1 cellular context compared by ENCODE assay signal in genomic region chr13:80339841-80340642, GRCh38.
TF ChIP-seq lines count a peak whose summit lies in the region.

No MANE protein-coding gene starts in this region.

TF ChIP-seq in HepG2, 621 proteins besides CTCF, POLR2A, EP300 and RAD21 (continued from another document and continues in another):
- TF ChIP-seq ZNF747 (CRISPR knock-in tag; IDR thresholded peaks at IDR 0.05; ENCODE audit: borderline replicate concordance): peak; percentile 52; the same call in 1 of the 2 replicates
- no peak for TF ChIP-seq CBX2 (IDR thresholded peaks at IDR 0.05; ENCODE audit: low read depth, low read length)
- no peak for TF ChIP-seq CBX2 (CRISPR knock-in tag; IDR thresholded peaks at IDR 0.05; ENCODE audit: low read depth)
- TF ChIP-seq SALL2 (CRISPR knock-in tag; IDR thresholded peaks at IDR 0.05): 0 out of 2 replicates have a peak, but pooled peaks have one; percentile 42
- 0 out of 2 replicates have a peak, but pooled peaks have one; percentile 43 for TF ChIP-seq MYC (CRISPR knock-in tag; IDR thresholded peaks at IDR 0.05; ENCODE audit: borderline replicate concordance)
- TF ChIP-seq MIER2 (CRISPR knock-in tag; IDR thresholded peaks at IDR 0.05): no peak
- TF ChIP-seq ZSCAN21 (CRISPR knock-in tag; IDR thresholded peaks at IDR 0.05; ENCODE audit: borderline replicate concordance): 0 out of 2 replicates have a peak, but pooled peaks have one; percentile 44
- TF ChIP-seq ZKSCAN8 (CRISPR knock-in tag; IDR thresholded peaks at IDR 0.05; ENCODE audit: borderline replicate concordance): no peak
- no peak for TF ChIP-seq SP1 (IDR thresholded peaks at IDR 0.05)
- no peak for TF ChIP-seq SP1 (CRISPR knock-in tag; IDR thresholded peaks at IDR 0.05)
- no peak for TF ChIP-seq SETDB1 (CRISPR knock-in tag; IDR thresholded peaks at IDR 0.05; ENCODE audit: borderline replicate concordance)
- peak; percentile 32; the same call in 1 of the 2 replicates for TF ChIP-seq POLR2AphosphoS5 (IDR thresholded peaks at IDR 0.05; ENCODE audit: low read depth, low read length)
- no peak for TF ChIP-seq GTF3A (CRISPR knock-in tag; conservative IDR thresholded peaks at IDR 0.05)
- TF ChIP-seq ZNF33A (CRISPR knock-in tag; IDR thresholded peaks at IDR 0.05; ENCODE audit: borderline replicate concordance): 0 out of 2 replicates have a peak, but pooled peaks have one; percentile 53
- TF ChIP-seq KDM2A (CRISPR knock-in tag; IDR thresholded peaks at IDR 0.05; ENCODE audit: borderline replicate concordance, low read depth): peak; percentile 50; the same call in 1 of the 2 replicates
- TF ChIP-seq ZNF10 (CRISPR knock-in tag; IDR thresholded peaks at IDR 0.05; ENCODE audit: borderline replicate concordance, low read depth): no peak
- TF ChIP-seq PRMT3 (CRISPR knock-in tag; IDR thresholded peaks at IDR 0.05; ENCODE audit: borderline replicate concordance, low read depth): peak; percentile 39; the same call in 1 of the 2 replicates
- no peak for TF ChIP-seq KDM3A (CRISPR knock-in tag; IDR thresholded peaks at IDR 0.05; ENCODE audit: low read depth)
- TF ChIP-seq ZBTB2 (CRISPR knock-in tag; IDR thresholded peaks at IDR 0.05; ENCODE audit: low read depth): no peak
- no peak for TF ChIP-seq ZUFSP (CRISPR knock-in tag; IDR thresholded peaks at IDR 0.05; ENCODE audit: borderline replicate concordance)
- no peak for TF ChIP-seq MED1 (CRISPR knock-in tag; IDR thresholded peaks at IDR 0.05)
- TF ChIP-seq ZNF547 (CRISPR knock-in tag; IDR thresholded peaks at IDR 0.05): 0 out of 2 replicates have a peak, but pooled peaks have one; percentile 20
- no peak for TF ChIP-seq SRSF9 (IDR thresholded peaks at IDR 0.05; ENCODE audit: borderline replicate concordance, insufficient read depth, low read depth, low read length, poor library complexity, severe bottlenecking)
- no peak for TF ChIP-seq EED (CRISPR knock-in tag; IDR thresholded peaks at IDR 0.05)
- peak; percentile 43; the same call in 1 of the 2 replicates for TF ChIP-seq SAP130 (CRISPR knock-in tag; IDR thresholded peaks at IDR 0.05; ENCODE audit: low read depth)
- no peak for TF ChIP-seq ZNF512B (CRISPR knock-in tag; IDR thresholded peaks at IDR 0.05; ENCODE audit: borderline replicate concordance)
- TF ChIP-seq KDM4B (CRISPR knock-in tag; IDR thresholded peaks at IDR 0.05): no peak
- TF ChIP-seq HNRNPUL1 (IDR thresholded peaks at IDR 0.05; ENCODE audit: low read depth, low read length): no peak
- 0 out of 2 replicates have a peak, but pooled peaks have one; percentile 27 for TF ChIP-seq ZNF430 (CRISPR knock-in tag; IDR thresholded peaks at IDR 0.05)
- no peak for TF ChIP-seq MAZ (IDR thresholded peaks at IDR 0.05; ENCODE audit: borderline replicate concordance, low read depth, low read length)
- no peak for TF ChIP-seq MAZ (CRISPR knock-in tag; IDR thresholded peaks at IDR 0.05; ENCODE audit: low read depth)
- no peak for TF ChIP-seq MXD4 (CRISPR knock-in tag; IDR thresholded peaks at IDR 0.05)
- no peak for TF ChIP-seq CCAR2 (optimal IDR thresholded peaks at IDR 0.05; ENCODE audit: low read depth, low read length)
- TF ChIP-seq ZNF282 (IDR thresholded peaks at IDR 0.05; ENCODE audit: partially characterized antibody): no peak
- TF ChIP-seq ASH2L (IDR thresholded peaks at IDR 0.05; ENCODE audit: insufficient read length, low read depth, low read length): peak; percentile 45
- no peak for TF ChIP-seq KLF12 (CRISPR knock-in tag; IDR thresholded peaks at IDR 0.05; ENCODE audit: borderline replicate concordance)
- TF ChIP-seq ZNF784 (CRISPR knock-in tag; IDR thresholded peaks at IDR 0.05; ENCODE audit: borderline replicate concordance): peak; percentile 37; the same call in 1 of the 2 replicates
- peak; percentile 84 for TF ChIP-seq RBFOX2 (IDR thresholded peaks at IDR 0.05; ENCODE audit: low read depth, low read length)
- no peak for TF ChIP-seq PITX1 (CRISPR knock-in tag; IDR thresholded peaks at IDR 0.05)
- peak; percentile 46 for TF ChIP-seq HNF4A (CRISPR knock-in tag; IDR thresholded peaks at IDR 0.05)
- TF ChIP-seq GABPB1 (CRISPR knock-in tag; IDR thresholded peaks at IDR 0.05): peak; percentile 28; the same call in 1 of the 2 replicates
- TF ChIP-seq DBP (CRISPR knock-in tag; IDR thresholded peaks at IDR 0.05; ENCODE audit: not compliant biosample characterization): no peak
- TF ChIP-seq ZMYM3 (CRISPR knock-in tag; IDR thresholded peaks at IDR 0.05): no peak
- no peak for TF ChIP-seq TCF7 (IDR thresholded peaks at IDR 0.05; ENCODE audit: low read depth)
- no peak for TF ChIP-seq ZNF607 (CRISPR knock-in tag; IDR thresholded peaks at IDR 0.05; ENCODE audit: borderline replicate concordance)
- no peak for TF ChIP-seq ZNF749 (CRISPR knock-in tag; IDR thresholded peaks at IDR 0.05; ENCODE audit: borderline replicate concordance)
- TF ChIP-seq KAT2B (IDR thresholded peaks at IDR 0.05; ENCODE audit: borderline replicate concordance, low read depth, low read length): no peak
- no peak for TF ChIP-seq TBX3 (IDR thresholded peaks at IDR 0.05; ENCODE audit: borderline replicate concordance)
- TF ChIP-seq YY1 (IDR thresholded peaks at IDR 0.05; ENCODE audit: insufficient read depth, insufficient replicate concordance, low read depth, low read length): peak; percentile 7
- TF ChIP-seq ZNF878 (CRISPR knock-in tag; IDR thresholded peaks at IDR 0.05): peak; percentile 21; the same call in 1 of the 2 replicates
- TF ChIP-seq ZNF235 (CRISPR knock-in tag; IDR thresholded peaks at IDR 0.05; ENCODE audit: borderline replicate concordance): no peak
- TF ChIP-seq EZH2 (conservative IDR thresholded peaks at IDR 0.05; ENCODE audit: low read depth, low read length): no peak
- no peak for TF ChIP-seq ZBTB44 (CRISPR knock-in tag; IDR thresholded peaks at IDR 0.05)
- TF ChIP-seq ZSCAN29 (CRISPR knock-in tag; conservative IDR thresholded peaks at IDR 0.05): no peak
- TF ChIP-seq PPARG (CRISPR knock-in tag; conservative IDR thresholded peaks at IDR 0.05): no peak
- TF ChIP-seq HBP1 (CRISPR knock-in tag; IDR thresholded peaks at IDR 0.05; ENCODE audit: low read depth): no peak
- TF ChIP-seq ZNF605 (CRISPR knock-in tag; IDR thresholded peaks at IDR 0.05): no peak
- no peak for TF ChIP-seq ZNF724P (CRISPR knock-in tag; IDR thresholded peaks at IDR 0.05; ENCODE audit: borderline replicate concordance)
- TF ChIP-seq ATF6 (CRISPR knock-in tag; conservative IDR thresholded peaks at IDR 0.05): 0 out of 2 replicates have a peak, but pooled peaks have one; percentile 4
- TF ChIP-seq ZNF317 (CRISPR knock-in tag; IDR thresholded peaks at IDR 0.05): no peak
